Comparison of ENCODE assay signal across 17 cellular contexts in genomic region chr3:183370391-183370790, GRCh38. TPM values are rescaled to one million over a fixed set of nuclear protein-coding genes. Genes with fewer than 3 reads are reported as not detected.
A peak's percentile ranks its signal among the peaks of the same experiment; 100 is the strongest.
DNase-seq lines count a peak whose midpoint lies in the region; ATAC-seq and TF ChIP-seq lines count a peak whose summit lies in the region.
"Had no signal": no experiment of that assay in that cellular context is flagged by ENCODE, and none has a peak within 500 bp of the region (broad histone marks: within the 10 kb centered on the region; RNA-seq: fewer than 3 reads in every experiment).

No MANE protein-coding gene starts in this region.

- DNase-seq in CD1c-positive myeloid dendritic cell (ENCODE audit: extremely low spot score) (peak; percentile 37), NB4 (ENCODE audit: low read depth) (peak; percentile 32), endodermal cell (no peak), mesenchymal stem cell (no peak), NCI-H128 (lab: John Stamatoyannopoulos, UW; ENCODE audit: unreplicated experiment) (no peak)
- no peak for DNase-seq in activated T-cell treated with anti-CD3 and anti-CD28 coated beads, Interleukin-2, amount 50 U/mL, for 1 hour
- DNase-seq: heart right ventricle; naive thymus-derived CD8-positive, alpha-beta T cell; NCI-H146; NCI-H510A; retina; stimulated activated CD4-positive, alpha-beta T cell treated with anti-CD3 and anti-CD28 coated beads, Interleukin-2, amount 100 ng/mL, for 48 hours; T-helper 2 cell had no signal

- no peaks in the 10 kb centered on the region for H3K27me3 Mint-ChIP-seq in endodermal cell (ENCODE audit: insufficient read depth)

- no peak overlapping the region for H2BK5ac ChIP-seq in mesenchymal stem cell (ENCODE audit: low read depth, low read length, poor library complexity, severe bottlenecking)

- no peak overlapping the region for H2AFZ ChIP-seq in mesenchymal stem cell (ENCODE audit: low read depth, low read length)

- H3K14ac ChIP-seq in mesenchymal stem cell (ENCODE audit: low read length in 2 of 2) = no peak overlapping the region

- H3K4me1 Mint-ChIP-seq in endodermal cell = peaks cover 7% of the 10 kb centered on the region

- no peak overlapping the region for H2BK15ac ChIP-seq in mesenchymal stem cell (ENCODE audit: low read depth, poor library complexity, severe bottlenecking)

- H4K8ac ChIP-seq in mesenchymal stem cell (ENCODE audit: low read length) = peak overlapping the region; percentile 93

- peak overlapping the region; percentile 96 for H2AK5ac ChIP-seq in mesenchymal stem cell (ENCODE audit: low read length, severe bottlenecking)

- H4K91ac ChIP-seq in mesenchymal stem cell (ENCODE audit: low read length) = peak overlapping the region; percentile 77

- peaks cover 99% of the 10 kb centered on the region for H3K36me3 ChIP-seq in endodermal cell (ENCODE audit: control insufficient read depth, insufficient read depth, low read length)
- no peaks in the 10 kb centered on the region for H3K36me3 ChIP-seq in mesenchymal stem cell (ENCODE audit: control insufficient read depth in 1 of 2, insufficient read depth in 2 of 2, low read depth in 1 of 2, low read length in 2 of 2)
- H3K36me3 ChIP-seq: heart right ventricle had no signal

- H3K23ac ChIP-seq in mesenchymal stem cell (ENCODE audit: low read length in 2 of 2) = no peak overlapping the region

- peaks cover 73% of the 10 kb centered on the region for H3K36me3 Mint-ChIP-seq in endodermal cell (ENCODE audit: low read depth)
- H3K36me3 Mint-ChIP-seq: naive thymus-derived CD8-positive, alpha-beta T cell; type B pancreatic cell had no signal

- H3K9me3 ChIP-seq in endodermal cell (ENCODE audit: control insufficient read depth, low read length) (peaks cover 15% of the 10 kb centered on the region), mesenchymal stem cell (ENCODE audit: control insufficient read depth, low read length) (no peaks in the 10 kb centered on the region)
- H3K9me3 ChIP-seq: heart right ventricle had no signal

- H2BK12ac ChIP-seq in mesenchymal stem cell (ENCODE audit: low read length in 2 of 2) = peak overlapping the region; percentile 94 to 97

- H3K27ac Mint-ChIP-seq in endodermal cell = peak overlapping the region; percentile 20
- H3K27ac Mint-ChIP-seq: activated T-helper 1 cell treated with anti-CD3 and anti-CD28 coated beads, Interleukin-12 subunit alpha, Interleukin-12 subunit beta, Interleukin-2, Interleukin-4 antibody, amounts not matched to agents 30 ng/mL and 10 ng/mL and 1 ng/mL, durations not matched to agents 14 hours and 24 hours and 36 hours had no signal

- ATAC-seq in HG03108 (IDR thresholded peaks at IDR 0.05; ENCODE audit: unreplicated experiment) = no peak
- ATAC-seq in HG02870 (IDR thresholded peaks at IDR 0.05; ENCODE audit: unreplicated experiment) = no peak
- ATAC-seq: naive thymus-derived CD8-positive, alpha-beta T cell had no signal

- H3K18ac ChIP-seq in mesenchymal stem cell (ENCODE audit: low read depth in 1 of 2, low read length in 2 of 2) = peak overlapping the region; percentile 88 to 93

- H3K27ac ChIP-seq in endodermal cell (ENCODE audit: low read depth, low read length) (no peak overlapping the region), mesenchymal stem cell (ENCODE audit: low read length, poor library complexity, severe bottlenecking) (peak overlapping the region; percentile 71)

- H3K4me1 ChIP-seq in endodermal cell (ENCODE audit: control insufficient read depth, insufficient read depth, low read length) (no peaks in the 10 kb centered on the region), mesenchymal stem cell (ENCODE audit: control insufficient read depth, insufficient read depth, low read depth, low read length) (peaks cover 4% of the 10 kb centered on the region)

- no peak overlapping the region for H3K9ac ChIP-seq in endodermal cell (ENCODE audit: extremely low read depth, low read length, poor library complexity, severe bottlenecking)
- H3K9ac ChIP-seq in mesenchymal stem cell (ENCODE audit: low read length) = peak overlapping the region; percentile 60

- no peaks in the 10 kb centered on the region for H3K27me3 ChIP-seq in endodermal cell (ENCODE audit: control insufficient read depth, insufficient read depth, low read length, poor library complexity, severe bottlenecking)
- H3K27me3 ChIP-seq in mesenchymal stem cell (ENCODE audit: control insufficient read depth in 1 of 2, insufficient read depth in 1 of 2, low read length in 2 of 2) = no peaks in the 10 kb centered on the region

- H3K4me3 ChIP-seq in NB4 (ENCODE audit: low read depth, low read length) (no peak overlapping the region), endodermal cell (ENCODE audit: low read length) (no peak overlapping the region), mesenchymal stem cell (ENCODE audit: insufficient read depth in 1 of 2, low read depth in 1 of 2, low read length in 2 of 2) (no peak overlapping the region)
- H3K4me3 ChIP-seq: heart right ventricle had no signal

- TF ChIP-seq CTCF in NB4 (IDR thresholded peaks at IDR 0.05; ENCODE audit: low read depth, low read length) (no peak), endodermal cell (conservative IDR thresholded peaks at IDR 0.05) (no peak)

- no peak overlapping the region for H3K4me3 Mint-ChIP-seq in endodermal cell
- H3K4me3 Mint-ChIP-seq: activated T-helper 1 cell treated with anti-CD3 and anti-CD28 coated beads, Interleukin-12 subunit alpha, Interleukin-12 subunit beta, Interleukin-2, Interleukin-4 antibody, amounts not matched to agents 30 ng/mL and 10 ng/mL and 1 ng/mL, durations not matched to agents 14 hours and 24 hours and 36 hours; naive thymus-derived CD8-positive, alpha-beta T cell; type B pancreatic cell had no signal

- no peaks in the 10 kb centered on the region for H3K9me3 Mint-ChIP-seq in endodermal cell
- H3K9me3 Mint-ChIP-seq: naive thymus-derived CD8-positive, alpha-beta T cell; type B pancreatic cell had no signal

- WGBS in endodermal cell (ENCODE audit: insufficient coverage in 1 of 2, insufficient read length in 1 of 2), 2 experiments = 98 to 100% methylated on average over 1 to 4 of the region's 4 CpGs
- 80% methylated on average over 4 of the region's 4 CpGs for WGBS in mesenchymal stem cell

- H3K4ac ChIP-seq in mesenchymal stem cell (ENCODE audit: low read depth in 1 of 2, low read length in 2 of 2) = peak overlapping the region; percentile 57 to 77

- TF ChIP-seq POLR2A in NB4 (IDR thresholded peaks at IDR 0.05; ENCODE audit: extremely low read depth, insufficient read length) = no peak

- H3K4me2 ChIP-seq in mesenchymal stem cell (ENCODE audit: low read length, poor library complexity, severe bottlenecking) = no peak overlapping the region

- H3K79me1 ChIP-seq in mesenchymal stem cell (replicated peaks; ENCODE audit: low read length, poor library complexity, severe bottlenecking) = no peaks in the 10 kb centered on the region

- H2BK120ac ChIP-seq in mesenchymal stem cell (ENCODE audit: low read depth, low read length) = peak overlapping the region; percentile 95

RNA-seq across cellular contexts. Expression of gene MCF2L2, which starts 58.0 kb away (rescaled TPM):
- 10 to 100 TPM; 72.6 to 86.5 TPM for total RNA-seq in endodermal cell
- polyA plus RNA-seq in endodermal cell (2013, experiment 1 of 2) = 21.3 TPM
- polyA plus RNA-seq in endodermal cell (2013, experiment 2 of 2) = 22.1 TPM
- polyA plus RNA-seq in mesenchymal stem cell (2013, experiment 1 of 2) = 0.07 TPM
- polyA plus RNA-seq in mesenchymal stem cell (2013, experiment 2 of 2) = 0.12 TPM

Comparison
In these comparisons a context has a peak if more than half of its experiments do, and no peak if none do; other contexts are left out.
1. DNase-seq: peak in CD1c-positive myeloid dendritic cell (single experiment) and NB4 (single experiment); none in endodermal cell (single experiment), mesenchymal stem cell (single experiment), NCI-H128 (single experiment) and activated T-cell treated with anti-CD3 and anti-CD28 coated beads, Interleukin-2, amount 50 U/mL, for 1 hour (single experiment).